In genomic region chr15:62730825-62731224, GRCh38 we compare ENCODE assay signal across 3 cellular contexts.
"Had no signal": no experiment of that assay in that cellular context is flagged by ENCODE, and none has a peak within 500 bp of the region (broad histone marks: within the 10 kb centered on the region; RNA-seq: fewer than 3 reads in every experiment).

No MANE protein-coding gene starts in this region.

- ATAC-seq: GM12878 had no signal

- H3K4me3 ChIP-seq: GM12878 had no signal

- DNase-seq: GDM1, GF-D8 had no signal
